Comparison of ENCODE assay signal across 25 cellular contexts in the genomic region with DNA sequence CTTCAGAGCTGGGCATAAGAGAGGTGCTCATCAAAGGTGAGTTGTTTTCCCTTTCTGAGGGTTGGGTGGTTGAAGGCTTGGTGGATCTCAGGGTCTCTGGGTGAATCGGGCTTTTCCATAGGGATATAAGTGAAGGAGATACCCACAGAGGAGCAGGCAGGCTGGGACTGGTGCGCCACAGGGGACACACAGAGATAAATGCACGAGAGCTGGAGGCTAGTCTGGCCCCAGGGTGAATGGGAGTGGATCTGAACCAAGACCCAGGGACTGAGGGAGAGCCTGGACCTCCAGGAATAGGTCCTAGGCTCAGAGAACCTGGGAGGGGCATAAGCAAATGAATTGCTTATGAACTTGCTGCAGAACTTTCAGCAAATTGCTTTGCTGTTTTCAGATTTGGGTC.
"Had no signal": no experiment of that assay in that cellular context is flagged by ENCODE, and none has a peak within 500 bp of the region (broad histone marks: within the 10 kb centered on the region; RNA-seq: fewer than 3 reads in every experiment).

No MANE protein-coding gene starts in this region.

- H3K9me3 Mint-ChIP-seq: dendritic cell treated with granulocyte-macrophage colony-stimulating factor and Interleukin-4, amounts not matched to agents 40 ng/mL and 50 ng/mL, for 4 days; effector memory CD8-positive, alpha-beta T cell; immature natural killer cell had no signal

- H3K36me3 Mint-ChIP-seq: immature natural killer cell had no signal

- H3K27ac Mint-ChIP-seq: dendritic cell treated with granulocyte-macrophage colony-stimulating factor and Interleukin-4, amounts not matched to agents 40 ng/mL and 50 ng/mL, for 4 days; effector memory CD8-positive, alpha-beta T cell; endodermal cell; immature natural killer cell had no signal

- FAIRE-seq: endometrium, frontal cortex, islet of Langerhans, keratinocyte had no signal

- DNase-seq: colonic mucosa; cortex of kidney; effector CD8-positive, alpha-beta T cell; effector memory CD8-positive, alpha-beta T cell; endodermal cell; erythroblast; foreskin keratinocyte; heart left ventricle; hypothalamus; immature natural killer cell; left cardiac atrium; left lung; left ventricle myocardium superior; lower lobe of right lung; mesendoderm; midbrain had no signal

- H3K4me1 Mint-ChIP-seq: immature natural killer cell had no signal

- H3K27ac ChIP-seq: colonic mucosa, epithelial cell of prostate, foreskin keratinocyte, gastroesophageal sphincter, heart left ventricle, hepatocyte, left lung, lower lobe of right lung had no signal

- H3K4me3 Mint-ChIP-seq: dendritic cell treated with granulocyte-macrophage colony-stimulating factor and Interleukin-4, amounts not matched to agents 40 ng/mL and 50 ng/mL, for 4 days; effector memory CD8-positive, alpha-beta T cell; endodermal cell; immature natural killer cell had no signal

- ATAC-seq: effector memory CD8-positive, alpha-beta T cell; esophagus mucosa; foreskin keratinocyte; gastroesophageal sphincter; heart left ventricle; left cardiac atrium; left lung; left ventricle myocardium superior; lower lobe of right lung had no signal

- H3K27me3 Mint-ChIP-seq: dendritic cell treated with granulocyte-macrophage colony-stimulating factor and Interleukin-4, amounts not matched to agents 40 ng/mL and 50 ng/mL, for 4 days had no signal
